8 cellular contexts compared by ENCODE assay signal in genomic region chr2:213934560-213934959, GRCh38.
A peak's percentile ranks its signal among the peaks of the same experiment; 100 is the strongest.
DNase-seq lines count a peak whose midpoint lies in the region; ATAC-seq, FAIRE-seq and TF ChIP-seq lines count a peak whose summit lies in the region.

No MANE protein-coding gene starts in this region.

- no peak overlapping the region for H3K9ac ChIP-seq in DND-41 (ENCODE audit: low read depth, low read length)

- no peak overlapping the region for H3K27ac Mint-ChIP-seq in memory B cell

- H3K27me3 Mint-ChIP-seq in memory B cell, result no peaks in the 10 kb centered on the region

- no peaks in the 10 kb centered on the region for H3K9me3 ChIP-seq in DND-41 (ENCODE audit: insufficient read depth, low read length, severe bottlenecking)

- H3K27me3 ChIP-seq in DND-41 (ENCODE audit: insufficient read depth, low read length, poor library complexity), result no peaks in the 10 kb centered on the region

- no peaks in the 10 kb centered on the region for H4K20me1 ChIP-seq in DND-41 (ENCODE audit: insufficient read depth, low read length)

- no peaks in the 10 kb centered on the region for H3K36me3 ChIP-seq in DND-41 (ENCODE audit: insufficient read depth, low read length)

- ATAC-seq in DND-41 (ENCODE audit: insufficient read depth, low read depth) (peak; percentile 58; the same call in 2 of the 3 replicates), GM19328 (IDR thresholded peaks at IDR 0.05; ENCODE audit: unreplicated experiment) (peak; percentile 94), HG03135 (IDR thresholded peaks at IDR 0.05; ENCODE audit: unreplicated experiment) (peak; percentile 98), memory B cell (ENCODE audit: low read depth) (peak; percentile 53), left ventricle myocardium superior (no peak)

- H3K36me3 Mint-ChIP-seq in memory B cell, result no peaks in the 10 kb centered on the region

- no peak overlapping the region for H3K4me3 ChIP-seq in DND-41 (ENCODE audit: low read depth in 1 of 2, low read length in 2 of 2)

- H3K4me1 Mint-ChIP-seq in memory B cell, result no peaks in the 10 kb centered on the region

- FAIRE-seq in TTC549 (lab: Jason Lieb, UNC), result peak; percentile 26

- no peak overlapping the region for H3K4me3 Mint-ChIP-seq in memory B cell

- H3K4me2 ChIP-seq in DND-41 (ENCODE audit: insufficient read depth, low read length), result no peak overlapping the region

- no peaks in the 10 kb centered on the region for H3K4me1 ChIP-seq in DND-41 (ENCODE audit: insufficient read depth, low read length)

- intact Hi-C loops in left ventricle myocardium superior (cut with micrococcal nuclease), result no loop called here

- peak; percentile 43 for TF ChIP-seq CTCF in DND-41 (IDR thresholded peaks at IDR 0.05; ENCODE audit: borderline replicate concordance, extremely low read depth, low read length, poor library complexity, severe bottlenecking)

- no peak overlapping the region for H2AFZ ChIP-seq in DND-41 (ENCODE audit: low read depth, low read length)

- no peaks in the 10 kb centered on the region for H3K9me3 Mint-ChIP-seq in memory B cell

- H3K27ac ChIP-seq in DND-41 (ENCODE audit: low read length), result no peak overlapping the region

- no peaks in the 10 kb centered on the region for H3K79me2 ChIP-seq in DND-41 (ENCODE audit: insufficient read depth, low read length)

- DNase-seq in DND-41 (no peak), memory B cell (ENCODE audit: low spot score in 2 of 2) (peak in 1 of 2 donors; percentile 18), left ventricle myocardium superior (no peak), activated gamma-delta T cell (lab: John Stamatoyannopoulos, UW) (no peak)
- no peak for DNase-seq in effector CD4-positive, alpha-beta T cell
